23 cellular contexts compared by ENCODE assay signal in the genomic region with DNA sequence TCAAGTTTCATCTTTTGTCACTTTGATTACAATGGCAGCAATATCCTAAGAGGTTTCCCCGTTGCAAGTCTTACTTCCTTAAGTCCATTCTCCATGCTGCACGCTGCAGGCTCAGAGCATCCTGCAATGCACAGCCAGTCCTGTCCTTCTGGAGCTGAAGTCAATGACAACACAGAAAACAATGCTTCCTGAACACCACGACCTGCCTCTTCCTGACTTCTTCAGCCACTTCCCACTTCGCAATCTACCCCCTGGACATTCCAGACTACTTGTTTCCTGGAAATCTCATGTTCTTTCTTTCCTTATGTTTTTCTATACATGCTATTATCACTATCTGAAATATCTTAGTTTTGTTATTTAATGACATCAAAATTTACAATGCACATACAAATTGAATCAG.
"Had no signal": no experiment of that assay in that cellular context is flagged by ENCODE, and none has a peak within 500 bp of the region (broad histone marks: within the 10 kb centered on the region; RNA-seq: fewer than 3 reads in every experiment).

No MANE protein-coding gene starts in this region.

- H3K27ac Mint-ChIP-seq: activated naive CD4-positive, alpha-beta T cell treated with anti-CD3 and anti-CD28 coated beads for 36 hours; activated naive CD8-positive, alpha-beta T cell treated with anti-CD3 and anti-CD28 coated beads, Interleukin-2, amount 10 ng/mL, durations not matched to agents 7 days and 5 days; nephron progenitor cell; stimulated activated effector memory CD8-positive, alpha-beta T cell treated with anti-CD3 and anti-CD28 coated beads, Interleukin-12 subunit alpha, Interleukin-12 subunit beta, amount 100 ng/mL, for 72 hours; stimulated activated naive CD8-positive, alpha-beta T cell treated with anti-CD3 and anti-CD28 coated beads, Interleukin-15, amount 100 ng/mL, for 72 hours had no signal

- H3K27me3 Mint-ChIP-seq: activated naive CD8-positive, alpha-beta T cell treated with anti-CD3 and anti-CD28 coated beads, Interleukin-2, amount 10 ng/mL, durations not matched to agents 7 days and 5 days; stimulated activated naive CD8-positive, alpha-beta T cell treated with anti-CD3 and anti-CD28 coated beads, Interleukin-15, amount 100 ng/mL, for 72 hours had no signal

- H3K4me3 ChIP-seq: gastrocnemius medialis, mucosa of descending colon, right lobe of liver, tibial artery had no signal

- H3K27me3 ChIP-seq: gastrocnemius medialis, right lobe of liver, tibial artery had no signal

- DNase-seq: activated CD4-positive, alpha-beta T cell treated with anti-CD3 and anti-CD28 coated beads, Interleukin-2, amount 50 U/mL, for 4 hours; activated CD8-positive, alpha-beta memory T cell treated with anti-CD3 and anti-CD28 coated beads for 24 hours; activated effector memory CD4-positive, alpha-beta T cell treated with Interleukin-2 at 50 U/mL for 16 hours; activated naive CD4-positive, alpha-beta T cell treated with anti-CD3 and anti-CD28 coated beads for 36 hours; activated naive CD8-positive, alpha-beta T cell treated with anti-CD3 and anti-CD28 coated beads, Interleukin-2, amount 10 ng/mL, durations not matched to agents 7 days and 5 days; activated T-cell treated with anti-CD3 and anti-CD28 coated beads, Interleukin-2, amount 50 U/mL, for 48 hours; amygdala; cerebellar nuclear complex; cortex of kidney; erythroblast; gastrocnemius medialis; hippocampal formation; left cardiac atrium; mesendoderm; mucosa of descending colon; nephron progenitor cell; right lobe of liver; small intestine; stimulated activated CD4-positive, alpha-beta T cell treated with anti-CD3 and anti-CD28 coated beads, Interleukin-2, amount 100 ng/mL, for 24 hours; stimulated activated naive CD8-positive, alpha-beta T cell treated with anti-CD3 and anti-CD28 coated beads, Interleukin-15, amount 100 ng/mL, for 72 hours; tibial artery had no signal

- H3K9me3 Mint-ChIP-seq: activated naive CD4-positive, alpha-beta T cell treated with anti-CD3 and anti-CD28 coated beads for 36 hours; activated naive CD8-positive, alpha-beta T cell treated with anti-CD3 and anti-CD28 coated beads, Interleukin-2, amount 10 ng/mL, durations not matched to agents 7 days and 5 days; nephron progenitor cell; stimulated activated effector memory CD8-positive, alpha-beta T cell treated with anti-CD3 and anti-CD28 coated beads, Interleukin-12 subunit alpha, Interleukin-12 subunit beta, amount 100 ng/mL, for 72 hours; stimulated activated naive CD8-positive, alpha-beta T cell treated with anti-CD3 and anti-CD28 coated beads, Interleukin-15, amount 100 ng/mL, for 72 hours had no signal

- H3K4me3 Mint-ChIP-seq: activated naive CD4-positive, alpha-beta T cell treated with anti-CD3 and anti-CD28 coated beads for 36 hours; activated naive CD8-positive, alpha-beta T cell treated with anti-CD3 and anti-CD28 coated beads, Interleukin-2, amount 10 ng/mL, durations not matched to agents 7 days and 5 days; nephron progenitor cell; stimulated activated effector memory CD8-positive, alpha-beta T cell treated with anti-CD3 and anti-CD28 coated beads, Interleukin-12 subunit alpha, Interleukin-12 subunit beta, amount 100 ng/mL, for 72 hours; stimulated activated naive CD8-positive, alpha-beta T cell treated with anti-CD3 and anti-CD28 coated beads, Interleukin-15, amount 100 ng/mL, for 72 hours had no signal

- H2AFZ ChIP-seq: parathyroid adenoma had no signal

- ATAC-seq: gastrocnemius medialis; mucosa of descending colon; stimulated activated effector memory CD8-positive, alpha-beta T cell treated with anti-CD3 and anti-CD28 coated beads, Interleukin-12 subunit alpha, Interleukin-12 subunit beta, amount 100 ng/mL, for 72 hours; stimulated activated naive CD8-positive, alpha-beta T cell treated with anti-CD3 and anti-CD28 coated beads, Interleukin-15, amount 100 ng/mL, for 72 hours had no signal

- H3K4me1 ChIP-seq: gastrocnemius medialis, parathyroid adenoma, right lobe of liver, tibial artery had no signal

- H3K79me2 ChIP-seq: parathyroid adenoma had no signal

- H3K27ac ChIP-seq: gastrocnemius medialis, parathyroid adenoma, right lobe of liver, tibial artery had no signal

- H3K9me3 ChIP-seq: gastrocnemius medialis, mucosa of descending colon, right lobe of liver, tibial artery had no signal

- H3K4me1 Mint-ChIP-seq: activated naive CD8-positive, alpha-beta T cell treated with anti-CD3 and anti-CD28 coated beads, Interleukin-2, amount 10 ng/mL, durations not matched to agents 7 days and 5 days; nephron progenitor cell; stimulated activated effector memory CD8-positive, alpha-beta T cell treated with anti-CD3 and anti-CD28 coated beads, Interleukin-12 subunit alpha, Interleukin-12 subunit beta, amount 100 ng/mL, for 72 hours; stimulated activated naive CD8-positive, alpha-beta T cell treated with anti-CD3 and anti-CD28 coated beads, Interleukin-15, amount 100 ng/mL, for 72 hours had no signal

- H3K9ac ChIP-seq: parathyroid adenoma had no signal
